Comparison of ENCODE assay signal across 10 cellular contexts in the genomic region with DNA sequence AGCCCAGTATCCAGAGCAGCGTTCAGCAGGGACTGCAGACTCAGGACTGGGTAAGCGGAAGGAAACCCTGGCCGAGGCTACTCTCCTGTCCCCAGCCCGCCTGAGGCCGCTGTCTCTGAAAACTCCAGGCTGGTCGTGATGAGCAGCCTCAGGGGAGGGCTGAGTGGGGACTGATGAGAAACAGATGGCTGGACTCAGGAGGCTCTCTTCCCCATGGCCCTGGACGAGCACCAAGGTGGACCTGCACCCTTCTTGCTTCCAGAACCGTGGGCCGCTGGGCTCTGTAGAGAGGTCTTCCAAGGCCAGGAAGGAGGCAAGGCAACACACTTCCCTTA. TPM values are rescaled to one million over a fixed set of nuclear protein-coding genes. Genes with fewer than 3 reads are reported as not detected.
DNase-seq lines count a peak whose midpoint lies in the region; ATAC-seq, FAIRE-seq and TF ChIP-seq lines count a peak whose summit lies in the region.
"Had no signal": no experiment of that assay in that cellular context is flagged by ENCODE, and none has a peak within 500 bp of the region (broad histone marks: within the 10 kb centered on the region; RNA-seq: fewer than 3 reads in every experiment).

No MANE protein-coding gene starts in this region.

- H3F3A ChIP-seq in OCI-LY1 (ENCODE audit: insufficient read depth, low read length), result no peaks in the 10 kb centered on the region

- peaks cover 15 to 25% of the 10 kb centered on the region in 2 donors for H3K36me3 Mint-ChIP-seq in CD14-positive monocyte
- H3K36me3 Mint-ChIP-seq in neural crest cell (ENCODE audit: low read depth), result peaks cover 32% of the 10 kb centered on the region

- H3K4me3 Mint-ChIP-seq in CD14-positive monocyte (peak overlapping the region; percentile 81 to 92), neural crest cell (peak overlapping the region; percentile 49)

- CTCF ChIA-PET in endothelial cell of umbilical vein (lab: Charles Lee), result interaction anchor here (1.0 to 1.7 kb wide), 3 partner anchors 12 to 204 kb away, joined by 3 to 5 read pairs (median 4); no protein-coding TSS in a partner anchor

- H3K9me1 ChIP-seq in endothelial cell of umbilical vein (replicated peaks; ENCODE audit: control insufficient read depth, extremely low read depth, insufficient read depth, low read length), result no peaks in the 10 kb centered on the region

- peak overlapping the region; percentile 72 for H3K9ac ChIP-seq in OCI-LY1 (ENCODE audit: low read length)
- H3K9ac ChIP-seq in endothelial cell of umbilical vein (replicated peaks; ENCODE audit: extremely low read depth, insufficient read depth, low read length), result no peak overlapping the region

- intact Hi-C loops in CD14-positive monocyte (cut with micrococcal nuclease) (loop anchor here (2.0 to 5.0 kb wide), 2 partner anchors 81 to 93 kb away; a partner anchor contains a TSS), endothelial cell of umbilical vein (cut with micrococcal nuclease) (loop anchor here (2.0 to 5.0 kb wide), 3 partner anchors 15 to 75 kb away; a partner anchor contains a TSS)

- peaks cover 22% of the 10 kb centered on the region for H3K36me3 ChIP-seq in OCI-LY1 (ENCODE audit: insufficient read depth, low read length)
- H3K36me3 ChIP-seq in endothelial cell of umbilical vein (ENCODE audit: control insufficient read depth in 2 of 2, extremely low read depth in 1 of 2, insufficient read depth in 2 of 2, low read length in 2 of 2), result no peaks in the 10 kb centered on the region

- H3K27me3 ChIP-seq in OCI-LY1 (ENCODE audit: insufficient read depth, low read length) (no peaks in the 10 kb centered on the region), endothelial cell of umbilical vein (ENCODE audit: control insufficient read depth in 2 of 2, insufficient read depth in 2 of 2, low read length in 2 of 2) (no peaks in the 10 kb centered on the region)

- H3K9me3 Mint-ChIP-seq in CD14-positive monocyte (peaks cover 0 to 4% (median 0%) of the 10 kb centered on the region in 7 donors), neural crest cell (peaks cover 18% of the 10 kb centered on the region)

- H3K4me2 ChIP-seq in OCI-LY1 (ENCODE audit: low read length), result peak overlapping the region; percentile 88
- peak overlapping the region; percentile 43 for H3K4me2 ChIP-seq in endothelial cell of umbilical vein (ENCODE audit: insufficient read depth, low read length)

- DNase-seq in CD14-positive monocyte (ENCODE audit: low spot score) (no peak), endothelial cell of umbilical vein (ENCODE audit: low read depth, low spot score) (no peak), neural crest cell (ENCODE audit: low read depth, low spot score) (no peak), NCI-H446 treated with DMSO at 0.1 percent for 48 hours (lab: John Stamatoyannopoulos, UW) (no peak), NCI-H2081 (lab: John Stamatoyannopoulos, UW) (no peak)
- DNase-seq: SW 1271 had no signal

- H3K27ac Mint-ChIP-seq in CD14-positive monocyte (peak overlapping the region in 5 of 7 donors; percentile 15 to 95 (median 91)), neural crest cell (ENCODE audit: unreplicated experiment) (no peak overlapping the region)

- no peak overlapping the region for H3K27ac ChIP-seq in OCI-LY1 (ENCODE audit: low read depth, low read length, poor library complexity, severe bottlenecking)
- H3K27ac ChIP-seq in endothelial cell of umbilical vein (ENCODE audit: insufficient read depth, low read depth, low read length), result no peak overlapping the region

- TF ChIP-seq CTCF in CD14-positive monocyte (IDR thresholded peaks at IDR 0.05), result no peak
- TF ChIP-seq CTCF in OCI-LY1 (IDR thresholded peaks at IDR 0.05; ENCODE audit: low read length), result no peak
- no peak for TF ChIP-seq CTCF in endothelial cell of umbilical vein (IDR thresholded peaks at IDR 0.05; ENCODE audit: extremely low read depth in 1 of 2, insufficient read depth in 1 of 2, low read depth in 1 of 2, low read length in 2 of 2)
- no peak for TF ChIP-seq CTCF in neural crest cell (conservative IDR thresholded peaks at IDR 0.05)

- H3K79me2 ChIP-seq in OCI-LY1 (ENCODE audit: insufficient read depth, low read length) (no peaks in the 10 kb centered on the region), endothelial cell of umbilical vein (ENCODE audit: control insufficient read depth, insufficient read depth, low read length) (peaks cover 4% of the 10 kb centered on the region)

- dilution Hi-C loops in endothelial cell of umbilical vein (cut with MboI; ENCODE audit: extremely low pct_ligation_motif_present, low sequenced_read_pairs), result no loop called here

- H3K4me1 Mint-ChIP-seq in CD14-positive monocyte (peaks cover 54% of the 10 kb centered on the region), neural crest cell (peaks cover 7% of the 10 kb centered on the region)

- H2AFZ ChIP-seq in OCI-LY1 (ENCODE audit: low read length), result no peak overlapping the region
- H2AFZ ChIP-seq in endothelial cell of umbilical vein (ENCODE audit: low read depth, low read length), result no peak overlapping the region

- H3K27me3 Mint-ChIP-seq in CD14-positive monocyte (ENCODE audit: low read depth in 3 of 3), result peaks cover 0 to 2% (median 2%) of the 10 kb centered on the region in 3 donors
- H3K27me3 Mint-ChIP-seq in neural crest cell (ENCODE audit: low read depth), result no peaks in the 10 kb centered on the region

- H4K20me1 ChIP-seq in OCI-LY1 (ENCODE audit: insufficient read depth, low read length) (no peaks in the 10 kb centered on the region), endothelial cell of umbilical vein (replicated peaks; ENCODE audit: control insufficient read depth, extremely low read depth, insufficient read depth, low read length) (no peaks in the 10 kb centered on the region)

- peak overlapping the region; percentile 77 for H3K4me3 ChIP-seq in OCI-LY1 (ENCODE audit: low read depth, low read length, poor library complexity, severe bottlenecking)
- peak overlapping the region in 1 of 3 experiments; percentile 67 for H3K4me3 ChIP-seq in endothelial cell of umbilical vein (replicated peaks in 1 of 3; ENCODE audit: insufficient read depth in 1 of 3, low read depth in 1 of 3, low read length in 3 of 3)

- TF ChIP-seq POLR2A in endothelial cell of umbilical vein (IDR thresholded peaks at IDR 0.05; ENCODE audit: low read depth, low read length), result no peak

- no peak for FAIRE-seq in endothelial cell of umbilical vein (lab: Jason Lieb, UNC)
- FAIRE-seq: colon had no signal

- POLR2A ChIA-PET in endothelial cell of umbilical vein (lab: Charles Lee), result interaction anchor here (1.2 kb wide), 1 partner anchor 12 kb away, joined by 3 read pairs; no protein-coding TSS in a partner anchor

- no peak for ATAC-seq in GM21737 (IDR thresholded peaks at IDR 0.05; ENCODE audit: unreplicated experiment)
- ATAC-seq in GM19452 (IDR thresholded peaks at IDR 0.05; ENCODE audit: unreplicated experiment), result no peak

- H3K4me1 ChIP-seq in OCI-LY1 (ENCODE audit: insufficient read depth, low read length, severe bottlenecking) (peaks cover 19% of the 10 kb centered on the region), endothelial cell of umbilical vein (ENCODE audit: control insufficient read depth, extremely low read depth, insufficient read depth, low read length) (peaks cover 21% of the 10 kb centered on the region)

- H3K9me3 ChIP-seq in OCI-LY1 (ENCODE audit: low read length) (peaks cover 7% of the 10 kb centered on the region; the same call in 1 of the 2 replicates), endothelial cell of umbilical vein (replicated peaks; ENCODE audit: control insufficient read depth, insufficient read depth, low read length) (no peaks in the 10 kb centered on the region)

- H3K9me2 ChIP-seq in OCI-LY1 (ENCODE audit: low read depth, low read length), result no peaks in the 10 kb centered on the region

- BruUV-seq in endothelial cell of umbilical vein (replicated peaks; lab: Mats Ljungman, UMichigan), result TSS peak; percentile 10

TF ChIP-seq in endothelial cell of umbilical vein, 7 proteins besides CTCF, POLR2A, EP300 and RAD21:
- TF ChIP-seq FOS (IDR thresholded peaks at IDR 0.05; ENCODE audit: borderline replicate concordance, insufficient read depth, low read length) (no peak), EZH2 (IDR thresholded peaks at IDR 0.05; ENCODE audit: borderline replicate concordance, low read depth, low read length, severe bottlenecking) (no peak), POLR2AphosphoS5 (IDR thresholded peaks at IDR 0.05; ENCODE audit: insufficient read depth, low read depth, low read length) (no peak), MYC (IDR thresholded peaks at IDR 0.05; ENCODE audit: low read depth, low read length) (no peak), JUN (IDR thresholded peaks at IDR 0.05; ENCODE audit: borderline replicate concordance, insufficient read depth, insufficient read length, low read depth) (no peak), GATA2 (IDR thresholded peaks at IDR 0.05; ENCODE audit: insufficient read depth, insufficient read length, low read depth, low read length) (no peak)
- TF ChIP-seq, protein P1, sequence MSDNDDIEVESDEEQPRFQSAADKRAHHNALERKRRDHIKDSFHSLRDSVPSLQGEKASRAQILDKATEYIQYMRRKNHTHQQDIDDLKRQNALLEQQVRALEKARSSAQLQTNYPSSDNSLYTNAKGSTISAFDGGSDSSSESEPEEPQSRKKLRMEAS (IDR thresholded peaks at IDR 0.05; ENCODE audit: insufficient read depth, insufficient read length), result no peak

RNA-seq across cellular contexts. Expression of a gene that starts 1.1 kb away (rescaled TPM):
- under 1 TPM; 0.52 to 0.57 TPM for polyA plus RNA-seq in CD14-positive monocyte
- total RNA-seq in endothelial cell of umbilical vein, result 1.1 and 2.1 TPM in 2 replicates
- polyA plus RNA-seq in endothelial cell of umbilical vein, result 0.06 and 0.22 TPM in 2 replicates
- 0.14 TPM in 2 replicates for polyA plus RNA-seq in endothelial cell of umbilical vein (2011; cell fraction: cytosol; rRNA removed)
- polyA plus RNA-seq in endothelial cell of umbilical vein (2011; cell fraction: nucleus; rRNA removed), result 0.76 and 0.90 TPM in 2 replicates
- polyA plus RNA-seq in endothelial cell of umbilical vein (2012), result not detected in 2 replicates
- polyA minus RNA-seq in endothelial cell of umbilical vein, result 0.19 and 0.23 TPM in 2 replicates
- polyA minus RNA-seq in endothelial cell of umbilical vein (2011; cell fraction: cytosol; rRNA and poly(A)+ RNA removed), result not detected
- polyA minus RNA-seq in endothelial cell of umbilical vein (2011; cell fraction: nucleus; rRNA and poly(A)+ RNA removed), result 0.24 and 0.53 TPM in 2 replicates
- total RNA-seq in neural crest cell, result 4.4 and 5.2 TPM in 2 replicates

RNA-seq across cellular contexts. Expression of a gene that starts 20.2 kb away (rescaled TPM):
- polyA plus RNA-seq in CD14-positive monocyte (1 to 10 TPM in 1 of 2 donors, under 1 TPM in 1; 0.91 to 2.0 TPM), endothelial cell of umbilical vein (85.2 and 97.2 TPM in 2 replicates)
- total RNA-seq in endothelial cell of umbilical vein (158 and 167 TPM in 2 replicates), neural crest cell (246 and 251 TPM in 2 replicates)
- polyA plus RNA-seq in endothelial cell of umbilical vein (2011; cell fraction: cytosol; rRNA removed), result 64.9 and 83.8 TPM in 2 replicates
- polyA plus RNA-seq in endothelial cell of umbilical vein (2011; cell fraction: nucleus; rRNA removed), result 382 and 473 TPM in 2 replicates
- polyA plus RNA-seq in endothelial cell of umbilical vein (2012), result 74.8 and 83.4 TPM in 2 replicates
- 58.0 and 69.6 TPM in 2 replicates for polyA minus RNA-seq in endothelial cell of umbilical vein
- polyA minus RNA-seq in endothelial cell of umbilical vein (2011; cell fraction: cytosol; rRNA and poly(A)+ RNA removed), result 90.6 TPM
- polyA minus RNA-seq in endothelial cell of umbilical vein (2011; cell fraction: nucleus; rRNA and poly(A)+ RNA removed), result 110 and 182 TPM in 2 replicates
